ENCODE assay signal across 18 cellular contexts in genomic region chr3:194602580-194603300, GRCh38. TPM values are rescaled to one million over a fixed set of nuclear protein-coding genes. Genes with fewer than 3 reads are reported as not detected.
A peak's percentile ranks its signal among the peaks of the same experiment; 100 is the strongest.
DNase-seq lines count a peak whose midpoint lies in the region; TF ChIP-seq lines count a peak whose summit lies in the region.
"Had no signal": no experiment of that assay in that cellular context is flagged by ENCODE, and none has a peak within 500 bp of the region (broad histone marks: within the 10 kb centered on the region; RNA-seq: fewer than 3 reads in every experiment).

No MANE protein-coding gene starts in this region.

- peak overlapping the region; percentile 95 for H3K27ac Mint-ChIP-seq in nephron progenitor cell
- H3K27ac Mint-ChIP-seq: CD8-positive, alpha-beta T cell had no signal

- H3K27ac ChIP-seq in BLaER1 (peak overlapping the region; percentile 68), HUES48 (ENCODE audit: low read depth, low read length) (no peak overlapping the region)
- H3K27ac ChIP-seq: HL-60 had no signal

- H3K9me3 ChIP-seq in BLaER1 (peaks cover 12% of the 10 kb centered on the region), HUES48 (ENCODE audit: control insufficient read depth, insufficient read depth, low read length) (no peaks in the 10 kb centered on the region)

- 0 out of 2 replicates have a peak overlapping the region, but pooled peaks have one; percentile 34 for H3K9ac ChIP-seq in BLaER1
- 0 out of 2 replicates have a peak overlapping the region, but pooled peaks have one; percentile 24 for H3K9ac ChIP-seq in HUES48 (ENCODE audit: low read depth, low read length)

- H4K20me1 ChIP-seq in BLaER1 = no peaks in the 10 kb centered on the region

- peaks cover 27% of the 10 kb centered on the region for H3K36me3 ChIP-seq in BLaER1
- peaks cover 7% of the 10 kb centered on the region; the same call in 1 of the 2 replicates for H3K36me3 ChIP-seq in HUES48 (ENCODE audit: control insufficient read depth, insufficient read depth, low read length)

- peak overlapping the region; percentile 79 for H3K4me2 ChIP-seq in BLaER1

- DNase-seq in fibroblast of peridontal ligament (ENCODE audit: extremely low read depth) = peak; percentile 12
- peak; percentile 25 for DNase-seq in nephron progenitor cell
- DNase-seq in mucosa of gallbladder (ENCODE audit: low spot score) = no peak
- DNase-seq in KG1 (lab: John Stamatoyannopoulos, UW) = no peak
- DNase-seq in erythroblast (lab: John Stamatoyannopoulos, UW) = no peak
- no peak for DNase-seq in AML-193 (lab: John Stamatoyannopoulos, UW)
- DNase-seq: CD8-positive, alpha-beta T cell; DND-41; GDM1; Karpas-422; MM.1S; NCI-H1105; NCI-H1694 treated with DMSO at 0.1 percent for 48 hours; NCI-H446; PC-3 had no signal

- H3K4me3 ChIP-seq in BLaER1 (no peak overlapping the region), HUES48 (ENCODE audit: low read depth, low read length) (no peak overlapping the region)

- TF ChIP-seq CTCF in nephron progenitor cell (IDR thresholded peaks at IDR 0.05) = no peak

- H3K27me3 ChIP-seq in BLaER1 (no peaks in the 10 kb centered on the region), HUES48 (ENCODE audit: control insufficient read depth, insufficient read depth, low read length) (no peaks in the 10 kb centered on the region)

- H3K4me1 Mint-ChIP-seq in nephron progenitor cell = peaks cover 44% of the 10 kb centered on the region

- H3K4me1 ChIP-seq in BLaER1 = peaks cover 73% of the 10 kb centered on the region
- H3K4me1 ChIP-seq in HUES48 (ENCODE audit: control insufficient read depth, insufficient read depth, low read length) = no peaks in the 10 kb centered on the region

- no peak for TF ChIP-seq POLR2A in erythroblast (IDR thresholded peaks at IDR 0.05; ENCODE audit: low read length)

- no peak overlapping the region for H3K4me3 Mint-ChIP-seq in nephron progenitor cell
- H3K4me3 Mint-ChIP-seq: CD8-positive, alpha-beta T cell had no signal

- peaks cover 59% of the 10 kb centered on the region for H3K36me3 Mint-ChIP-seq in nephron progenitor cell (ENCODE audit: low read depth)
- H3K36me3 Mint-ChIP-seq: CD8-positive, alpha-beta T cell had no signal

- H3K9me3 Mint-ChIP-seq in nephron progenitor cell = peaks cover 3% of the 10 kb centered on the region
- H3K9me3 Mint-ChIP-seq: CD8-positive, alpha-beta T cell had no signal

- H3K27me3 Mint-ChIP-seq in nephron progenitor cell (ENCODE audit: low read depth, poor library complexity) = no peaks in the 10 kb centered on the region

RNA-seq across cellular contexts. Expression of gene TMEM44, which starts 30.5 kb away (rescaled TPM):
- 20.2 TPM for total RNA-seq in mucosa of gallbladder

Comparison
In these comparisons a context has a peak if more than half of its experiments do, and no peak if none do; other contexts are left out.
1. DNase-seq: peak in fibroblast of peridontal ligament (single experiment) and nephron progenitor cell (single experiment); none in mucosa of gallbladder (single experiment), KG1 (single experiment), erythroblast (0 of 2) and AML-193 (0 of 2).